ENCODE assay signal across 1 cellular context in the genomic region with DNA sequence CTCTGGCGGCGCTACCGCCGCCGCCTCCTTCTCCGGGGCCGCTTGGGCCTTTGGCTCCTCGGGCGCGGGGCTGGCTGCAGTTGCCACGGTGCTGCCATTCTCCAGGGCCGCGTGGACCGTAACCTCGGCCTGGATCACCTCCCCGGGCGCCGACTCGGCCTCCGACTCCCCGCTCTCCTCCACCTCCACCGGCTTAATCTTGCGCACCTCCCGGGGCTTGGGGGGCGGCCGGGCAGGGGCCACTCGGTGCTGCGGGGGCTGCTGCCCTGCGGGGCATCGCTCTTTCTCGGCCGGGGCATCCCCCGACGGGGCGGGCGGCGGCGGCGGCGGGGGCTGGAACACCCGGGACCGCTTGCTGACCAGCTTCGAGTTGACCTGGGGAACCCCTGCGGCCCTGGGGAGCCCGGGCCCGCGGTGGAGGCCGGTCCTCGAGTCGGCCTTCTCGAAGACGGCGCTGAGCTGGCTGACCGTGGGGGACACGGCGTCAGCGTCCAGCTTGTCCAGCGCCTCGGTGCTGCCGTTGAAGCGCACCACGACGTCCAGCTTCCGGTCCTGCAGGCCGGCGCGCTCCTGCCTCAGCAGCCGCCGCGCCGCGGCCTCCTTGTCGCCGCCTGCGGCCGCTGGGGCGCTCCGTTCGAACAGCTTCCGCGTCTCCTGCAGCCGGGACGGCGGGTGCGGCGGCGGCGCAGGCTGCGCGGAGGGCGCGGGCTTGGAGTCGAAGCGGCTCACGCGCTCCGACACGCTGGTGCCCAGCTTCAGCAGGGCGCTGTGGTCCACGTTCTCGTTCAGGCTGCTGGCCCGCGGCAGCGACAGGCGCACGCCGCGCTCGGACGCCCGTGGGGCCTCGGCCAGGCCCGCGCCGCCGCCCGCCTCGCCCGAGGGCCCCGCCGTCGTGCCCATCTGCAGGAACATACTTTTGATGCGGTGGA.
A peak's percentile ranks its signal among the peaks of the same experiment; 100 is the strongest.
TF ChIP-seq lines count a peak whose summit lies in the region.

No MANE protein-coding gene starts in this region.

TF ChIP-seq in HepG2, 621 proteins besides CTCF, POLR2A, EP300 and RAD21 (continued from another document and continues in another):
- TF ChIP-seq, protein P1, sequence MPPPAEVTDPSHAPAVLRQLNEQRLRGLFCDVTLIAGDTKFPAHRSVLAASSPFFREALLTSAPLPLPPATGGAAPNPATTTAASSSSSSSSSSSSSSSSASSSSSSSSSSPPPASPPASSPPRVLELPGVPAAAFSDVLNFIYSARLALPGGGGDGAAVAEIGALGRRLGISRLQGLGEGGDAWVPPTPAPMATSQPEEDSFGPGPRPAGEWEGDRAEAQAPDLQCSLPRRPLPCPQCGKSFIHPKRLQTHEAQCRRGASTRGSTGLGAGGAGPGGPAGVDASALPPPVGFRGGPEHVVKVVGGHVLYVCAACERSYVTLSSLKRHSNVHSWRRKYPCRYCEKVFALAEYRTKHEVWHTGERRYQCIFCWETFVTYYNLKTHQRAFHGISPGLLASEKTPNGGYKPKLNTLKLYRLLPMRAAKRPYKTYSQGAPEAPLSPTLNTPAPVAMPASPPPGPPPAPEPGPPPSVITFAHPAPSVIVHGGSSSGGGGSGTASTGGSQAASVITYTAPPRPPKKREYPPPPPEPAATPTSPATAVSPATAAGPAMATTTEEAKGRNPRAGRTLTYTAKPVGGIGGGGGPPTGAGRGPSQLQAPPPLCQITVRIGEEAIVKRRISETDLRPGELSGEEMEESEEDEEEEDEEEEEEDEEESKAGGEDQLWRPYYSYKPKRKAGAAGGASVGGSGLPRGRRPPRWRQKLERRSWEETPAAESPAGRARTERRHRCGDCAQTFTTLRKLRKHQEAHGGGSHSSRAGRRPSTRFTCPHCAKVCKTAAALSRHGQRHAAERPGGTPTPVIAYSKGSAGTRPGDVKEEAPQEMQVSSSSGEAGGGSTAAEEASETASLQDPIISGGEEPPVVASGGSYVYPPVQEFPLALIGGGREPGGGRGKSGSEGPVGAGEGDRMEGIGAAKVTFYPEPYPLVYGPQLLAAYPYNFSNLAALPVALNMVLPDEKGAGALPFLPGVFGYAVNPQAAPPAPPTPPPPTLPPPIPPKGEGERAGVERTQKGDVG (CRISPR knock-in tag; IDR thresholded peaks at IDR 0.05; ENCODE audit: borderline replicate concordance), result no peak
- TF ChIP-seq NAIF1 (CRISPR knock-in tag; IDR thresholded peaks at IDR 0.05; ENCODE audit: borderline replicate concordance), result no peak
- TF ChIP-seq ZNF431 (CRISPR knock-in tag; IDR thresholded peaks at IDR 0.05; ENCODE audit: borderline replicate concordance, low read depth), result peak; percentile 76
- TF ChIP-seq, protein P2, sequence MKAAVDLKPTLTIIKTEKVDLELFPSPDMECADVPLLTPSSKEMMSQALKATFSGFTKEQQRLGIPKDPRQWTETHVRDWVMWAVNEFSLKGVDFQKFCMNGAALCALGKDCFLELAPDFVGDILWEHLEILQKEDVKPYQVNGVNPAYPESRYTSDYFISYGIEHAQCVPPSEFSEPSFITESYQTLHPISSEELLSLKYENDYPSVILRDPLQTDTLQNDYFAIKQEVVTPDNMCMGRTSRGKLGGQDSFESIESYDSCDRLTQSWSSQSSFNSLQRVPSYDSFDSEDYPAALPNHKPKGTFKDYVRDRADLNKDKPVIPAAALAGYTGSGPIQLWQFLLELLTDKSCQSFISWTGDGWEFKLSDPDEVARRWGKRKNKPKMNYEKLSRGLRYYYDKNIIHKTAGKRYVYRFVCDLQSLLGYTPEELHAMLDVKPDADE (CRISPR knock-in tag; IDR thresholded peaks at IDR 0.05), result peak; percentile 53; the same call in 1 of the 2 replicates
- no peak for TF ChIP-seq SUZ12 (IDR thresholded peaks at IDR 0.05; ENCODE audit: low read depth, low read length)
- peak; percentile 95 for TF ChIP-seq ZFX (CRISPR knock-in tag; IDR thresholded peaks at IDR 0.05; ENCODE audit: low read depth)
- peak; percentile 91 for TF ChIP-seq ZC3H13 (CRISPR knock-in tag; IDR thresholded peaks at IDR 0.05)
- TF ChIP-seq STAT5B (CRISPR knock-in tag; IDR thresholded peaks at IDR 0.05), result no peak
- TF ChIP-seq ZFP1 (CRISPR knock-in tag; IDR thresholded peaks at IDR 0.05), result no peak
- no peak for TF ChIP-seq ZNF20 (CRISPR knock-in tag; IDR thresholded peaks at IDR 0.05)
- TF ChIP-seq, protein P3, sequence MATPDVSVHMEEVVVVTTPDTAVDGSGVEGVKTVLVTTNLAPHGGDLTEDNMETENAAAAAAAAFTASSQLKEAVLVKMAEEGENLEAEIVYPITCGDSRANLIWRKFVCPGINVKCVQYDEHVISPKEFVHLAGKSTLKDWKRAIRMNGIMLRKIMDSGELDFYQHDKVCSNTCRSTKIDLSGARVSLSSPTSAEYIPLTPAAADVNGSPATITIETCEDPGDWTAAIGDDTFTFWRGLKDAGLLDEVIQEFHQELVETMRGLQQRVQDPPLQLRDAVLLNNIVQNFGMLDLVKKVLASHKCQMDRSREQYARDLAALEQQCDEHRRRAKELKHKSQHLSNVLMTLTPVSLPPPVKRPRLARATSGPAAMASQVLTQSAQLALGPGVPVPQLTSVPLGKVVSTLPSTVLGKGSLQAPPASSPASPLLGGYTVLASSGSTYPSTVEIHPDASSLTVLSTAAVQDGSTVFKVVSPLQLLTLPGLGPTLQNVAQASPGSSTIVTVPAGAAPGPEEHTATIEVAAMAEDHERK (CRISPR knock-in tag; IDR thresholded peaks at IDR 0.05; ENCODE audit: low read depth), result no peak
- peak; percentile 41; the same call in 1 of the 2 replicates for TF ChIP-seq IRF2 (CRISPR knock-in tag; IDR thresholded peaks at IDR 0.05)
- no peak for TF ChIP-seq RORA (CRISPR knock-in tag; IDR thresholded peaks at IDR 0.05)
- no peak for TF ChIP-seq ZSCAN9 (CRISPR knock-in tag; IDR thresholded peaks at IDR 0.05; ENCODE audit: borderline replicate concordance)
- TF ChIP-seq MAFK (conservative IDR thresholded peaks at IDR 0.05 in 1 of 2, IDR thresholded peaks at IDR 0.05 in 1 of 2; ENCODE audit: low read length in 2 of 2), result no peak
- TF ChIP-seq TBP (CRISPR knock-in tag; IDR thresholded peaks at IDR 0.05), result no peak
- no peak for TF ChIP-seq TGIF2 (CRISPR knock-in tag; IDR thresholded peaks at IDR 0.05)
- TF ChIP-seq ZFP36 (IDR thresholded peaks at IDR 0.05; ENCODE audit: borderline replicate concordance, low read depth, low read length, partially characterized antibody), result no peak
- TF ChIP-seq ZZZ3 (CRISPR knock-in tag; IDR thresholded peaks at IDR 0.05; ENCODE audit: borderline replicate concordance), result no peak; the same call in 1 of the 2 replicates
- TF ChIP-seq, protein P4, sequence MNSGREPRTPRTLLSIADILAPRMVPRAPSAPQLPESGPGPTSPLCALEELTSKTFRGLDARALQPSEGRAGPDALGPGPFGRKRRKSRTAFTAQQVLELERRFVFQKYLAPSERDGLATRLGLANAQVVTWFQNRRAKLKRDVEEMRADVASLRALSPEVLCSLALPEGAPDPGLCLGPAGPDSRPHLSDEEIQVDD (CRISPR knock-in tag; IDR thresholded peaks at IDR 0.05; ENCODE audit: borderline replicate concordance), result peak; percentile 53; the same call in 1 of the 2 replicates
- TF ChIP-seq, protein P5, sequence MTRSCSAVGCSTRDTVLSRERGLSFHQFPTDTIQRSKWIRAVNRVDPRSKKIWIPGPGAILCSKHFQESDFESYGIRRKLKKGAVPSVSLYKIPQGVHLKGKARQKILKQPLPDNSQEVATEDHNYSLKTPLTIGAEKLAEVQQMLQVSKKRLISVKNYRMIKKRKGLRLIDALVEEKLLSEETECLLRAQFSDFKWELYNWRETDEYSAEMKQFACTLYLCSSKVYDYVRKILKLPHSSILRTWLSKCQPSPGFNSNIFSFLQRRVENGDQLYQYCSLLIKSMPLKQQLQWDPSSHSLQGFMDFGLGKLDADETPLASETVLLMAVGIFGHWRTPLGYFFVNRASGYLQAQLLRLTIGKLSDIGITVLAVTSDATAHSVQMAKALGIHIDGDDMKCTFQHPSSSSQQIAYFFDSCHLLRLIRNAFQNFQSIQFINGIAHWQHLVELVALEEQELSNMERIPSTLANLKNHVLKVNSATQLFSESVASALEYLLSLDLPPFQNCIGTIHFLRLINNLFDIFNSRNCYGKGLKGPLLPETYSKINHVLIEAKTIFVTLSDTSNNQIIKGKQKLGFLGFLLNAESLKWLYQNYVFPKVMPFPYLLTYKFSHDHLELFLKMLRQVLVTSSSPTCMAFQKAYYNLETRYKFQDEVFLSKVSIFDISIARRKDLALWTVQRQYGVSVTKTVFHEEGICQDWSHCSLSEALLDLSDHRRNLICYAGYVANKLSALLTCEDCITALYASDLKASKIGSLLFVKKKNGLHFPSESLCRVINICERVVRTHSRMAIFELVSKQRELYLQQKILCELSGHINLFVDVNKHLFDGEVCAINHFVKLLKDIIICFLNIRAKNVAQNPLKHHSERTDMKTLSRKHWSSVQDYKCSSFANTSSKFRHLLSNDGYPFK (CRISPR knock-in tag; IDR thresholded peaks at IDR 0.05; ENCODE audit: borderline replicate concordance), result no peak
- no peak for TF ChIP-seq TRIM24 (CRISPR knock-in tag; IDR thresholded peaks at IDR 0.05)
- TF ChIP-seq, protein P6, sequence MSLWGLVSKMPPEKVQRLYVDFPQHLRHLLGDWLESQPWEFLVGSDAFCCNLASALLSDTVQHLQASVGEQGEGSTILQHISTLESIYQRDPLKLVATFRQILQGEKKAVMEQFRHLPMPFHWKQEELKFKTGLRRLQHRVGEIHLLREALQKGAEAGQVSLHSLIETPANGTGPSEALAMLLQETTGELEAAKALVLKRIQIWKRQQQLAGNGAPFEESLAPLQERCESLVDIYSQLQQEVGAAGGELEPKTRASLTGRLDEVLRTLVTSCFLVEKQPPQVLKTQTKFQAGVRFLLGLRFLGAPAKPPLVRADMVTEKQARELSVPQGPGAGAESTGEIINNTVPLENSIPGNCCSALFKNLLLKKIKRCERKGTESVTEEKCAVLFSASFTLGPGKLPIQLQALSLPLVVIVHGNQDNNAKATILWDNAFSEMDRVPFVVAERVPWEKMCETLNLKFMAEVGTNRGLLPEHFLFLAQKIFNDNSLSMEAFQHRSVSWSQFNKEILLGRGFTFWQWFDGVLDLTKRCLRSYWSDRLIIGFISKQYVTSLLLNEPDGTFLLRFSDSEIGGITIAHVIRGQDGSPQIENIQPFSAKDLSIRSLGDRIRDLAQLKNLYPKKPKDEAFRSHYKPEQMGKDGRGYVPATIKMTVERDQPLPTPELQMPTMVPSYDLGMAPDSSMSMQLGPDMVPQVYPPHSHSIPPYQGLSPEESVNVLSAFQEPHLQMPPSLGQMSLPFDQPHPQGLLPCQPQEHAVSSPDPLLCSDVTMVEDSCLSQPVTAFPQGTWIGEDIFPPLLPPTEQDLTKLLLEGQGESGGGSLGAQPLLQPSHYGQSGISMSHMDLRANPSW (CRISPR knock-in tag; IDR thresholded peaks at IDR 0.05; ENCODE audit: borderline replicate concordance), result no peak
- peak; percentile 61; the same call in 1 of the 2 replicates for TF ChIP-seq TARDBP (CRISPR knock-in tag; IDR thresholded peaks at IDR 0.05)
- no peak for TF ChIP-seq ZNF44 (CRISPR knock-in tag; IDR thresholded peaks at IDR 0.05)
- TF ChIP-seq, protein P7, sequence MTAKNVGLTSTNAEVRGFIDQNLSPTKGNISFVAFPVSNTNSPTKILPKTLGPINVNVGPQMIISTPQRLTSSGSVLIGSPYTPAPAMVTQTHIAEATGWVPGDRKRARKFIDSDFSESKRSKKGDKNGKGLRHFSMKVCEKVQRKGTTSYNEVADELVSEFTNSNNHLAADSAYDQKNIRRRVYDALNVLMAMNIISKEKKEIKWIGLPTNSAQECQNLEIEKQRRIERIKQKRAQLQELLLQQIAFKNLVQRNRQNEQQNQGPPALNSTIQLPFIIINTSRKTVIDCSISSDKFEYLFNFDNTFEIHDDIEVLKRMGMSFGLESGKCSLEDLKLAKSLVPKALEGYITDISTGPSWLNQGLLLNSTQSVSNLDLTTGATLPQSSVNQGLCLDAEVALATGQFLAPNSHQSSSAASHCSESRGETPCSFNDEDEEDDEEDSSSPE (CRISPR knock-in tag; IDR thresholded peaks at IDR 0.05), result peak; percentile 71
- no peak for TF ChIP-seq ZNF496 (CRISPR knock-in tag; IDR thresholded peaks at IDR 0.05; ENCODE audit: insufficient replicate concordance)
- no peak for TF ChIP-seq ZNF577 (CRISPR knock-in tag; IDR thresholded peaks at IDR 0.05; ENCODE audit: borderline replicate concordance, low read depth)
- TF ChIP-seq NFIB (CRISPR knock-in tag; IDR thresholded peaks at IDR 0.05; ENCODE audit: borderline replicate concordance), result no peak
- no peak for TF ChIP-seq ARNTL (CRISPR knock-in tag; IDR thresholded peaks at IDR 0.05)
- TF ChIP-seq, protein P8, sequence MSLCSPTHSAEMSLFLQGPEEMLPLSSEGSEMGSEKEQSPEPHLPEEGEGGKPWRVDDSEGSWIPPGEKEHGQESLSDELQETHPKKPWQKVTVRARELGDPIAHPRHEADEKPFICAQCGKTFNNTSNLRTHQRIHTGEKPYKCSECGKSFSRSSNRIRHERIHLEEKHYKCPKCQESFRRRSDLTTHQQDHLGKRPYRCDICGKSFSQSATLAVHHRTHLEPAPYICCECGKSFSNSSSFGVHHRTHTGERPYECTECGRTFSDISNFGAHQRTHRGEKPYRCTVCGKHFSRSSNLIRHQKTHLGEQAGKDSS (CRISPR knock-in tag; IDR thresholded peaks at IDR 0.05; ENCODE audit: borderline replicate concordance, low read depth), result peak; percentile 73
- TF ChIP-seq KLF16 (CRISPR knock-in tag; IDR thresholded peaks at IDR 0.05), result no peak
- no peak for TF ChIP-seq ZNF282 (IDR thresholded peaks at IDR 0.05; ENCODE audit: partially characterized antibody)
